In the genomic region with DNA sequence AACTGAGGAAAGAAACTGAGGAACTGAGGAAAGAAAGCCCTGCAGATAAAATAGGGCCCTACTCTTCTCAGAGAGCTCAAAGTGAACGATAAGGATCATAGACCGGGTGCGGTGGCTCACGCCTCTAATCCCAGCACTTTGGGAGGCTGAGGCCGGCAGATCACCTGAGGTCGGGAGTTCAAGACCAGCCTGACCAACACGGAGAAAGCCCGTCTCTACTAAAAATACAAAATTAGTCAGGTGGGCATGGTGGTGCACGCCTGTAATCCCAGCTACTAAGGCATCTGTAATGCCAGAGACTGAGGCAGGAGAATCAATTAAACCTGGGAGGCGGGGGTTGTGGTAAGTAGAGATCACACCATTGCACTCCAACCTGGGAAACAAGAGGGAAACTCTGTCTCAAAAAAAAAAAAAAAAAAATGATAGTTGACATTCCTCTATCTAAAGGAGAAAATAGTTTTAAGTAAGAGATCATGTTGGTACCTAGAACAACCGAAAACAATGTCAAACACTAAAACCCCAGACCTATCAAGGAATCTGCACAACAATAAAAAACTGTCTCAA, we compare ENCODE assay signal across 9 cellular contexts. TPM values are rescaled to one million over a fixed set of nuclear protein-coding genes. Genes with fewer than 3 reads are reported as not detected.
DNase-seq lines count a peak whose midpoint lies in the region; ATAC-seq and TF ChIP-seq lines count a peak whose summit lies in the region.
"Had no signal": no experiment of that assay in that cellular context is flagged by ENCODE, and none has a peak within 500 bp of the region (broad histone marks: within the 10 kb centered on the region; RNA-seq: fewer than 3 reads in every experiment).

No MANE protein-coding gene starts in this region.

- no peaks in the 10 kb centered on the region for H3K9me3 Mint-ChIP-seq in activated naive CD4-positive, alpha-beta T cell treated with anti-CD3 and anti-CD28 coated beads for 36 hours
- no peaks in the 10 kb centered on the region for H3K9me3 Mint-ChIP-seq in activated B cell treated with CpG ODN at 0.5 μM for 24 hours
- H3K9me3 Mint-ChIP-seq in stimulated activated naive B cell treated with anti-CD40 and anti-IgM and Interleukin-4, amounts not matched to agents 10 μg/mL and 1 μg/mL and 100 μg/mL, for 72 hours: no peaks in the 10 kb centered on the region

- ATAC-seq in activated B cell treated with CpG ODN at 0.5 μM for 24 hours (ENCODE audit: low read depth): no peak
- no peak for ATAC-seq in stimulated activated naive B cell treated with anti-CD40 and anti-IgM and Interleukin-4, amounts not matched to agents 10 μg/mL and 1 μg/mL and 100 μg/mL, for 72 hours (replicated peaks)
- ATAC-seq in HG02870 (IDR thresholded peaks at IDR 0.05; ENCODE audit: unreplicated experiment): no peak

- peak overlapping the region; percentile 69 for H3K4me3 ChIP-seq in iPS-18a (ENCODE audit: low read length)

- H3K36me3 Mint-ChIP-seq in activated naive CD4-positive, alpha-beta T cell treated with anti-CD3 and anti-CD28 coated beads for 36 hours (ENCODE audit: low read depth): peaks cover 2% of the 10 kb centered on the region
- peaks cover 15% of the 10 kb centered on the region for H3K36me3 Mint-ChIP-seq in activated B cell treated with CpG ODN at 0.5 μM for 24 hours (ENCODE audit: low read depth)
- peaks cover under 1 to 10% of the 10 kb centered on the region in 2 donors for H3K36me3 Mint-ChIP-seq in stimulated activated naive B cell treated with anti-CD40 and anti-IgM and Interleukin-4, amounts not matched to agents 10 μg/mL and 1 μg/mL and 100 μg/mL, for 72 hours

- no peaks in the 10 kb centered on the region for H3K27me3 ChIP-seq in iPS-18a (ENCODE audit: control insufficient read depth, insufficient read depth, low read length)

- H3K4me1 Mint-ChIP-seq in activated naive CD4-positive, alpha-beta T cell treated with anti-CD3 and anti-CD28 coated beads for 36 hours (ENCODE audit: low read depth): peaks cover 39% of the 10 kb centered on the region
- peaks cover 37% of the 10 kb centered on the region for H3K4me1 Mint-ChIP-seq in activated B cell treated with CpG ODN at 0.5 μM for 24 hours
- peaks cover 9 to 34% of the 10 kb centered on the region in 2 donors for H3K4me1 Mint-ChIP-seq in stimulated activated naive B cell treated with anti-CD40 and anti-IgM and Interleukin-4, amounts not matched to agents 10 μg/mL and 1 μg/mL and 100 μg/mL, for 72 hours

- peak overlapping the region; percentile 95 for H3K4me3 Mint-ChIP-seq in activated naive CD4-positive, alpha-beta T cell treated with anti-CD3 and anti-CD28 coated beads for 36 hours
- H3K4me3 Mint-ChIP-seq in activated B cell treated with CpG ODN at 0.5 μM for 24 hours: peak overlapping the region; percentile 89
- peak overlapping the region; percentile 90 to 97 for H3K4me3 Mint-ChIP-seq in stimulated activated naive B cell treated with anti-CD40 and anti-IgM and Interleukin-4, amounts not matched to agents 10 μg/mL and 1 μg/mL and 100 μg/mL, for 72 hours

- peak overlapping the region; percentile 82 for H3K27ac Mint-ChIP-seq in activated naive CD4-positive, alpha-beta T cell treated with anti-CD3 and anti-CD28 coated beads for 36 hours
- H3K27ac Mint-ChIP-seq in activated B cell treated with CpG ODN at 0.5 μM for 24 hours: peak overlapping the region; percentile 91
- H3K27ac Mint-ChIP-seq in stimulated activated naive B cell treated with anti-CD40 and anti-IgM and Interleukin-4, amounts not matched to agents 10 μg/mL and 1 μg/mL and 100 μg/mL, for 72 hours: peak overlapping the region; percentile 98

- H3K36me3 ChIP-seq in iPS-18a (ENCODE audit: control insufficient read depth, low read depth, low read length): peaks cover under 1% of the 10 kb centered on the region

- no peak for TF ChIP-seq CTCF in activated B cell treated with CpG ODN at 0.5 μM for 24 hours (IDR thresholded peaks at IDR 0.05)

- H3K27me3 Mint-ChIP-seq in activated naive CD4-positive, alpha-beta T cell treated with anti-CD3 and anti-CD28 coated beads for 36 hours (ENCODE audit: low read depth): no peaks in the 10 kb centered on the region
- no peaks in the 10 kb centered on the region for H3K27me3 Mint-ChIP-seq in activated B cell treated with CpG ODN at 0.5 μM for 24 hours
- H3K27me3 Mint-ChIP-seq in stimulated activated naive B cell treated with anti-CD40 and anti-IgM and Interleukin-4, amounts not matched to agents 10 μg/mL and 1 μg/mL and 100 μg/mL, for 72 hours: no peaks in the 10 kb centered on the region

- intact Hi-C loops in activated naive CD4-positive, alpha-beta T cell treated with anti-CD3 and anti-CD28 coated beads for 36 hours (cut with micrococcal nuclease): loop anchor here (1.0 to 5.0 kb wide), 6 partner anchors 74 to 1379 kb away; a partner anchor contains a TSS
- intact Hi-C loops in activated B cell treated with CpG ODN at 0.5 μM for 24 hours (cut with micrococcal nuclease): loop anchor here (5.0 to 10.0 kb wide), 5 partner anchors 244 to 1112 kb away; a partner anchor contains a TSS

- CTCF ChIA-PET in activated naive CD4-positive, alpha-beta T cell treated with anti-CD3 and anti-CD28 coated beads for 36 hours (lab: Charles Lee): interaction anchor here (0.6 to 3.6 kb wide), 20 partner anchors 10 to 1071 kb away, joined by 3 to 30 read pairs (median 4); no protein-coding TSS in a partner anchor
- CTCF ChIA-PET in activated B cell treated with CpG ODN at 0.5 μM for 24 hours (lab: Charles Lee): interaction anchor here (0.6 to 4.5 kb wide), 7 partner anchors 16 to 535 kb away, joined by 3 to 34 read pairs (median 3); no protein-coding TSS in a partner anchor

- H3K27ac ChIP-seq in iPS-18a (ENCODE audit: low read length): no peak overlapping the region

- H3K9ac ChIP-seq in iPS-18a (ENCODE audit: low read length): no peak overlapping the region

- peaks cover 14% of the 10 kb centered on the region for H3K4me1 ChIP-seq in iPS-18a (ENCODE audit: control insufficient read depth, low read depth, low read length)

- peak; percentile 9 for DNase-seq in activated naive CD4-positive, alpha-beta T cell treated with anti-CD3 and anti-CD28 coated beads for 36 hours
- DNase-seq in activated naive CD4-positive, alpha-beta T cell (lab: John Stamatoyannopoulos, UW): no peak
- DNase-seq in activated B cell treated with CpG ODN at 0.5 μM for 24 hours (no peak), NOMO-1 treated with DMSO at 0.1 percent for 48 hours (lab: John Stamatoyannopoulos, UW; ENCODE audit: unreplicated experiment) (no peak)
- DNase-seq in stimulated activated naive B cell treated with anti-CD40 and anti-IgM and Interleukin-4, amounts not matched to agents 10 μg/mL and 1 μg/mL and 100 μg/mL, for 72 hours: no peak
- DNase-seq in stimulated activated CD4-positive, alpha-beta T cell treated with anti-CD3 and anti-CD28 coated beads, Interleukin-4, amount 100 ng/mL, for 24 hours: no peak
- DNase-seq: cortex of kidney had no signal

- no peaks in the 10 kb centered on the region for H3K9me3 ChIP-seq in iPS-18a (ENCODE audit: control insufficient read depth, low read depth, low read length)

- POLR2A ChIA-PET in activated B cell treated with CpG ODN at 0.5 μM for 24 hours (lab: Charles Lee): interaction anchor here (0.7 to 1.0 kb wide), 4 partner anchors 15 to 537 kb away, joined by 3 to 7 read pairs (median 4); no protein-coding TSS in a partner anchor

RNA-seq across cellular contexts. Expression of a gene that starts 2.5 kb away (rescaled TPM):
- 10 to 100 TPM; 77.6 to 78.6 TPM for total RNA-seq in activated naive CD4-positive, alpha-beta T cell treated with anti-CD3 and anti-CD28 coated beads for 36 hours
- total RNA-seq in activated B cell treated with CpG ODN at 0.5 μM for 24 hours: 94.3 and 99.9 TPM in 2 replicates
